Comparison of ENCODE assay signal across 8 cellular contexts in genomic region chr5:42005561-42006153, GRCh38.
A peak's percentile ranks its signal among the peaks of the same experiment; 100 is the strongest.
DNase-seq lines count a peak whose midpoint lies in the region; ATAC-seq, FAIRE-seq and TF ChIP-seq lines count a peak whose summit lies in the region.

No MANE protein-coding gene starts in this region.

- H3K4me1 ChIP-seq in K562 (replicated peaks in 1 of 2; ENCODE audit: control insufficient read depth in 2 of 2, insufficient read depth in 2 of 2, low read length in 2 of 2) (no peaks in the 10 kb centered on the region), mesendoderm (ENCODE audit: control insufficient read depth, low read depth, low read length) (no peaks in the 10 kb centered on the region)

- ATAC-seq in GM21528 (IDR thresholded peaks at IDR 0.05; ENCODE audit: low FRiP score, unreplicated experiment): peak; percentile 66
- peak; percentile 81 for ATAC-seq in K562
- ATAC-seq in activated CD8-positive, alpha-beta memory T cell treated with anti-CD3 and anti-CD28 coated beads, Interleukin-2, amount 10 ng/mL, durations not matched to agents 7 days and 5 days: no peak

- H3K9me3 ChIP-seq in K562 (replicated peaks; ENCODE audit: control insufficient read depth, insufficient read depth, low read depth, low read length): no peaks in the 10 kb centered on the region

- DNase-seq in G401 (ENCODE audit: low spot score) (peak; percentile 1), M059J (ENCODE audit: low read depth) (peak; percentile 17), K562 (ENCODE audit: extremely low read depth in 1 of 4, low spot score in 3 of 4) (peak; percentile 20 to 53 (median 47)), mesendoderm (peak; percentile 28)
- no peak for DNase-seq in stimulated activated CD8-positive, alpha-beta memory T cell treated with anti-CD3 and anti-CD28 coated beads, Interleukin-4, amount 100 ng/mL, for 48 hours
- DNase-seq in activated CD8-positive, alpha-beta memory T cell treated with anti-CD3 and anti-CD28 coated beads, Interleukin-2, amount 10 ng/mL, durations not matched to agents 7 days and 5 days: no peak
- DNase-seq in central memory CD4-positive, alpha-beta T cell: no peak

- H3K9ac ChIP-seq in K562 (ENCODE audit: insufficient read depth in 1 of 2, low read depth in 2 of 2, low read length in 2 of 2) (no peak overlapping the region), mesendoderm (ENCODE audit: low read length) (no peak overlapping the region)

- no peak overlapping the region for H3K23ac ChIP-seq in mesendoderm (ENCODE audit: low read length)

- no peak overlapping the region for H3K56ac ChIP-seq in mesendoderm (ENCODE audit: low read length)

- in situ Hi-C loops in G401 (cut with HindIII; ENCODE audit: low sequenced_read_pairs): no loop called here
- in situ Hi-C loops in K562 (cut with MboI): loop anchor here (5.0 kb wide), 1 partner anchor 57 kb away; no protein-coding TSS in a partner anchor

- H2BK120ac ChIP-seq in mesendoderm (ENCODE audit: low read depth, low read length): no peak overlapping the region

- intact Hi-C loops in K562 (cut with micrococcal nuclease): loop anchor here (5.0 to 10.0 kb wide), 2 partner anchors 762 to 879 kb away; no protein-coding TSS in a partner anchor

- H3K9me3 Mint-ChIP-seq in activated CD8-positive, alpha-beta memory T cell treated with anti-CD3 and anti-CD28 coated beads, Interleukin-2, amount 10 ng/mL, durations not matched to agents 7 days and 5 days (ENCODE audit: low read depth): no peaks in the 10 kb centered on the region

- H4K5ac ChIP-seq in mesendoderm (ENCODE audit: low read length): no peak overlapping the region

- no peak overlapping the region for H3K4me3 Mint-ChIP-seq in activated CD8-positive, alpha-beta memory T cell treated with anti-CD3 and anti-CD28 coated beads, Interleukin-2, amount 10 ng/mL, durations not matched to agents 7 days and 5 days

- TF ChIP-seq EP300 in K562 (IDR thresholded peaks at IDR 0.05; ENCODE audit: low read length): no peak

- no peaks in the 10 kb centered on the region for H3K79me1 ChIP-seq in mesendoderm (ENCODE audit: low read length)

- H3K4me3 ChIP-seq in K562 (no peak overlapping the region), mesendoderm (ENCODE audit: low read length) (no peak overlapping the region)

- H3K27ac ChIP-seq in K562 (ENCODE audit: extremely low read depth, low read depth, low read length): no peak overlapping the region
- H3K27ac ChIP-seq in mesendoderm (ENCODE audit: low read depth, low read length): no peak overlapping the region

- no peak overlapping the region for H3K4ac ChIP-seq in mesendoderm (ENCODE audit: low read depth, low read length)

- H3K9me1 ChIP-seq in K562 (ENCODE audit: control insufficient read depth, insufficient read depth, low read length): no peaks in the 10 kb centered on the region

- CTCF ChIA-PET in K562 (lab: Yijun Ruan, JAX; ENCODE audit: low intra/inter-chr PET ratio): interaction anchor here (0.9 kb wide), 1 partner anchor 762 kb away, joined by 3 read pairs; no protein-coding TSS in a partner anchor
- CTCF ChIA-PET in activated CD8-positive, alpha-beta memory T cell treated with anti-CD3 and anti-CD28 coated beads, Interleukin-2, amount 10 ng/mL, durations not matched to agents 7 days and 5 days (lab: Charles Lee): interaction anchor here (0.9 to 2.0 kb wide), 9 partner anchors 11 to 884 kb away, joined by 3 to 7 read pairs (median 4); no protein-coding TSS in a partner anchor

- H4K8ac ChIP-seq in mesendoderm (ENCODE audit: low read depth, low read length): no peak overlapping the region

- TF ChIP-seq CTCF in K562 (IDR thresholded peaks at IDR 0.05 in 2 of 3, conservative IDR thresholded peaks at IDR 0.05 in 1 of 3; ENCODE audit: insufficient read depth in 2 of 3, low read depth in 1 of 3, low read length in 3 of 3): peak; percentile 35 to 70 (median 61); a peak in 5 of 6 replicates

- no peak for TF ChIP-seq POLR2A in K562 (conservative IDR thresholded peaks at IDR 0.05)

- H3K36me3 ChIP-seq in K562 (ENCODE audit: control insufficient read depth, insufficient read depth, low read length): no peaks in the 10 kb centered on the region
- no peaks in the 10 kb centered on the region for H3K36me3 ChIP-seq in mesendoderm (ENCODE audit: control insufficient read depth, insufficient read depth, low read length)

- 0% methylated on average over 1 of the region's 1 CpG for WGBS in K562 (ENCODE audit: insufficient coverage, low coverage, missing lambda C conversion rate)
- WGBS in mesendoderm (ENCODE audit: extremely low coverage, insufficient coverage, low lambda C conversion rate): no CpG with 5 or more reads among the region's 1 CpG

- no peak for FAIRE-seq in K562 (lab: Jason Lieb, UNC)

- no peak overlapping the region for H3K18ac ChIP-seq in mesendoderm (ENCODE audit: low read length)

- no peak overlapping the region for H2BK15ac ChIP-seq in mesendoderm (replicated peaks; ENCODE audit: low read depth)

- H3K4me1 Mint-ChIP-seq in activated CD8-positive, alpha-beta memory T cell treated with anti-CD3 and anti-CD28 coated beads, Interleukin-2, amount 10 ng/mL, durations not matched to agents 7 days and 5 days: no peaks in the 10 kb centered on the region

- no peaks in the 10 kb centered on the region for H3K79me2 ChIP-seq in K562 (ENCODE audit: control insufficient read depth, insufficient read depth, low read length)
- H3K79me2 ChIP-seq in mesendoderm (ENCODE audit: control insufficient read depth, insufficient read depth, low read length): no peaks in the 10 kb centered on the region

- BruUV-seq in K562 (replicated peaks; lab: Mats Ljungman, UMichigan): no TSS peak

- H3K4me2 ChIP-seq in K562 (ENCODE audit: insufficient read depth, low read length): no peak overlapping the region
- no peak overlapping the region for H3K4me2 ChIP-seq in mesendoderm (ENCODE audit: low read length)

- no peaks in the 10 kb centered on the region; a peak in 1 of 5 replicates for H3K27me3 ChIP-seq in K562 (ENCODE audit: control insufficient read depth in 2 of 2, insufficient read depth in 2 of 2, low read length in 2 of 2)
- H3K27me3 ChIP-seq in mesendoderm (ENCODE audit: insufficient read depth, low read length, poor library complexity): no peaks in the 10 kb centered on the region

- no peak overlapping the region for H2AFZ ChIP-seq in K562 (ENCODE audit: low read depth, low read length)

- no peaks in the 10 kb centered on the region for H3K36me3 Mint-ChIP-seq in activated CD8-positive, alpha-beta memory T cell treated with anti-CD3 and anti-CD28 coated beads, Interleukin-2, amount 10 ng/mL, durations not matched to agents 7 days and 5 days

- H4K20me1 ChIP-seq in K562 (replicated peaks; ENCODE audit: control insufficient read depth, insufficient read depth, low read length): no peaks in the 10 kb centered on the region

- H3K27ac Mint-ChIP-seq in activated CD8-positive, alpha-beta memory T cell treated with anti-CD3 and anti-CD28 coated beads, Interleukin-2, amount 10 ng/mL, durations not matched to agents 7 days and 5 days: no peak overlapping the region

- POLR2A ChIA-PET in K562 (lab: Yijun Ruan, JAX): no interaction called here

- no peak overlapping the region for H2BK5ac ChIP-seq in mesendoderm (ENCODE audit: low read length)

- H3K27me3 Mint-ChIP-seq in activated CD8-positive, alpha-beta memory T cell treated with anti-CD3 and anti-CD28 coated beads, Interleukin-2, amount 10 ng/mL, durations not matched to agents 7 days and 5 days: peaks cover 3% of the 10 kb centered on the region

- H2AK5ac ChIP-seq in mesendoderm (ENCODE audit: low read length): no peak overlapping the region

- peak; percentile 10 to 45; a peak in 2 of 4 replicates for TF ChIP-seq RAD21 in K562 (CRISPR knock-in tag; conservative IDR thresholded peaks at IDR 0.05 in 1 of 2, IDR thresholded peaks at IDR 0.05 in 1 of 2)

TF ChIP-seq in K562, 482 proteins besides CTCF, POLR2A, EP300 and RAD21:
- TF ChIP-seq PHB2 (IDR thresholded peaks at IDR 0.05; ENCODE audit: low read depth) (no peak), SMC3 (conservative IDR thresholded peaks at IDR 0.05; ENCODE audit: insufficient read depth, low read depth, low read length) (0 out of 2 replicates have a peak, but pooled peaks have one; percentile 24)

Comparison
In these comparisons a context has a peak if more than half of its experiments do, and no peak if none do; other contexts are left out.
1. DNase-seq: peak in G401 (single experiment), M059J (single experiment), K562 (4 of 4) and mesendoderm (single experiment); none in stimulated activated CD8-positive, alpha-beta memory T cell treated with anti-CD3 and anti-CD28 coated beads, Interleukin-4, amount 100 ng/mL, for 48 hours (single experiment), activated CD8-positive, alpha-beta memory T cell treated with anti-CD3 and anti-CD28 coated beads, Interleukin-2, amount 10 ng/mL, durations not matched to agents 7 days and 5 days (single experiment) and central memory CD4-positive, alpha-beta T cell (single experiment).